In the genomic region with DNA sequence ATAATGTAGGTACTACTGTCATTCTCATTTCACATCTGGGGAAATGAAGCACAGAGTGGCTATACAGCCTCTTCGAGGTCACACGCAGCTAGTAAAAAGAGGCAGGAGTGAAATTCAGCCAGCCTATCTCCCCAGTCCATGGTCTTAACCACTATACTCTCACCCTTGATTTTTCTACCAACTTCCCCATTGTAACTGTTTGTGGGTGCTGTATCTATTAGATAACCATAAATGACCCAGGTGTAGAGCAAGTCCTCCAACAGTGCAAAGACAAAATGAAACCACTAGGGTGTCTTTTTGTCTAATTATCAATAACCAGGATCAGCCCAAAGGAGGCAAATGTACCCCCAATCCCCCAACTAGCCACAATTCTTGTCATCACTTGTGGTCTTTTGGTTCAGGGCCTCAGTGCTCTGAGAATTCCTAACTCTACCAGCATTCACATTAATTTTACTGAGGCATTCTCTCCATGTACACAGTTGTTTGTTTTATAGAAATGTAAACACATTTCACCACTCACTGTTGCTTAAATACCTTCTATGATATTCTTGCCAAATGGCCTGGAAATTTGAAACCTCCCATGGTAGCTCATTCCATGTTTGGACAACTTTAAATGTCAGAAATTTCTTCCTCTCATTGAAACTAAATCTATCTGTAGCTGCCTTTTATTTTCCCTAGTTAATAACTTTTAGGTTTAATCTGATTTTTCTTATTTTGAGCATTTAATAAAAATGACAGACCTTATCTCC, we compare ENCODE assay signal across 14 cellular contexts. TPM values are rescaled to one million over a fixed set of nuclear protein-coding genes. Genes with fewer than 3 reads are reported as not detected.
DNase-seq lines count a peak whose midpoint lies in the region; ATAC-seq and TF ChIP-seq lines count a peak whose summit lies in the region.
"Had no signal": no experiment of that assay in that cellular context is flagged by ENCODE, and none has a peak within 500 bp of the region (broad histone marks: within the 10 kb centered on the region; RNA-seq: fewer than 3 reads in every experiment).

No MANE protein-coding gene starts in this region.

- peaks cover 14 to 20% of the 10 kb centered on the region in 2 donors for H3K4me1 ChIP-seq in gastrocnemius medialis

- peaks cover 29% of the 10 kb centered on the region for H3K4me1 Mint-ChIP-seq in chondrocyte (ENCODE audit: low read depth)
- H3K4me1 Mint-ChIP-seq: naive B cell had no signal

- H3K27me3 Mint-ChIP-seq in chondrocyte (ENCODE audit: low read depth), result no peaks in the 10 kb centered on the region

- no peak for TF ChIP-seq POLR2A in gastrocnemius medialis (IDR thresholded peaks at IDR 0.05)

- H3K4me3 Mint-ChIP-seq in chondrocyte (ENCODE audit: unreplicated experiment), result no peak overlapping the region
- H3K4me3 Mint-ChIP-seq: naive B cell had no signal

- TF ChIP-seq CTCF in chondrocyte (IDR thresholded peaks at IDR 0.05) (no peak), gastrocnemius medialis (IDR thresholded peaks at IDR 0.05 in 4 of 5, conservative IDR thresholded peaks at IDR 0.05 in 1 of 5) (no peak)

- H3K36me3 Mint-ChIP-seq in chondrocyte (ENCODE audit: low read depth), result peaks cover 2% of the 10 kb centered on the region
- H3K36me3 Mint-ChIP-seq: naive B cell had no signal

- H3K27ac Mint-ChIP-seq in chondrocyte (ENCODE audit: unreplicated experiment), result peak overlapping the region; percentile 34

- no peaks in the 10 kb centered on the region for H3K36me3 ChIP-seq in gastrocnemius medialis
- H3K36me3 ChIP-seq: cardiac muscle cell had no signal

- peak; percentile 14 for DNase-seq in Jurkat, Clone E6-1 (ENCODE audit: low read depth, low spot score)
- DNase-seq in chondrocyte (ENCODE audit: low spot score), result no peak
- no peak for DNase-seq in gastrocnemius medialis
- no peak for DNase-seq in activated naive CD4-positive, alpha-beta T cell (lab: John Stamatoyannopoulos, UW)
- no peak for DNase-seq in kidney tubule cell (ENCODE audit: low spot score)
- no peak for DNase-seq in activated CD4-positive, alpha-beta T cell treated with anti-CD3 and anti-CD28 coated beads for 1 hour
- DNase-seq: naive B cell; NCI-H524 treated with DMSO at 0.1 percent for 48 hours; stimulated activated CD4-positive, alpha-beta T cell treated with anti-CD3 and anti-CD28 coated beads, Interleukin-2, amount 100 ng/mL, for 24 hours; substantia nigra; T-helper 1 cell had no signal

- ATAC-seq in GM18508 (IDR thresholded peaks at IDR 0.05; ENCODE audit: insufficient read depth, unreplicated experiment) (peak; percentile 50), gastrocnemius medialis (peak; percentile 43 to 63), GM21367 (IDR thresholded peaks at IDR 0.05; ENCODE audit: unreplicated experiment) (no peak)

- H3K4me3 ChIP-seq in Jurkat, Clone E6-1 (ENCODE audit: low read length), result no peak overlapping the region
- no peak overlapping the region for H3K4me3 ChIP-seq in gastrocnemius medialis
- H3K4me3 ChIP-seq: cardiac muscle cell had no signal

- intact Hi-C loops in gastrocnemius medialis (cut with DNase I; ENCODE audit: low total_unique reads), result no loop called here

- in situ Hi-C loops in gastrocnemius medialis (cut with MboI; ENCODE audit: low sequenced_read_pairs in 4 of 4), result no loop called here

- peaks cover 11% of the 10 kb centered on the region for H3K9me3 Mint-ChIP-seq in chondrocyte (ENCODE audit: low read depth)

- H3K9me3 ChIP-seq in gastrocnemius medialis, result no peaks in the 10 kb centered on the region

- H3K27ac ChIP-seq in gastrocnemius medialis, result peak overlapping the region; percentile 50 to 79 (median 67)
- H3K27ac ChIP-seq: cardiac muscle cell had no signal

- H3K27me3 ChIP-seq in gastrocnemius medialis, result no peaks in the 10 kb centered on the region
- H3K27me3 ChIP-seq: cardiac muscle cell had no signal

RNA-seq across cellular contexts. Expression of a gene that starts 58.7 kb away (rescaled TPM):
- polyA plus RNA-seq in Jurkat, Clone E6-1 (2012; ENCODE audit: insufficient read depth, insufficient read length), result 14.9 TPM
- total RNA-seq in chondrocyte, result 15.0 to 21.7 TPM (median 20.3 TPM) in 3 replicates
- total RNA-seq in gastrocnemius medialis, result 10 to 100 TPM; 24.8 to 81.8 (median 37.4) TPM
